In genomic region chr22:24969588-24970301, GRCh38 we compare ENCODE assay signal across 1 cellular context.
A peak's percentile ranks its signal among the peaks of the same experiment; 100 is the strongest.
TF ChIP-seq lines count a peak whose summit lies in the region.

No MANE protein-coding gene starts in this region.

TF ChIP-seq in SK-N-SH, 30 proteins besides CTCF, POLR2A, EP300 and RAD21 (continued from another document):
- TF ChIP-seq TEAD4 (IDR thresholded peaks at IDR 0.05; ENCODE audit: borderline replicate concordance, insufficient read depth) (peak; percentile 87), RXRA (IDR thresholded peaks at IDR 0.05; ENCODE audit: borderline replicate concordance, low read depth) (peak; percentile 87; the same call in 1 of the 2 replicates), MAX (IDR thresholded peaks at IDR 0.05; ENCODE audit: low read depth) (no peak), TAF1 (IDR thresholded peaks at IDR 0.05; ENCODE audit: borderline replicate concordance, low read depth, low read length) (peak; percentile 36; the same call in 1 of the 2 replicates), ELF1 (IDR thresholded peaks at IDR 0.05) (no peak), GATA2 (CRISPR knock-in tag; IDR thresholded peaks at IDR 0.05) (peak; percentile 92), REST (IDR thresholded peaks at IDR 0.05; ENCODE audit: low read depth, low read length) (peak; percentile 64; the same call in 1 of the 2 replicates), NFIC (IDR thresholded peaks at IDR 0.05; ENCODE audit: borderline replicate concordance) (peak; percentile 97), FOXJ3 (CRISPR knock-in tag; IDR thresholded peaks at IDR 0.05) (no peak), SMC3 (IDR thresholded peaks at IDR 0.05; ENCODE audit: low read depth, low read length) (peak; percentile 15; the same call in 1 of the 2 replicates), EZH2phosphoT487 (IDR thresholded peaks at IDR 0.05; ENCODE audit: borderline replicate concordance, low read depth) (no peak), CHD2 (IDR thresholded peaks at IDR 0.05; ENCODE audit: low read length, partially characterized antibody) (no peak)
TF ChIP-seq in SK-N-SH: peak in this region for 19.
